Comparison of ENCODE assay signal across 17 cellular contexts in the genomic region with DNA sequence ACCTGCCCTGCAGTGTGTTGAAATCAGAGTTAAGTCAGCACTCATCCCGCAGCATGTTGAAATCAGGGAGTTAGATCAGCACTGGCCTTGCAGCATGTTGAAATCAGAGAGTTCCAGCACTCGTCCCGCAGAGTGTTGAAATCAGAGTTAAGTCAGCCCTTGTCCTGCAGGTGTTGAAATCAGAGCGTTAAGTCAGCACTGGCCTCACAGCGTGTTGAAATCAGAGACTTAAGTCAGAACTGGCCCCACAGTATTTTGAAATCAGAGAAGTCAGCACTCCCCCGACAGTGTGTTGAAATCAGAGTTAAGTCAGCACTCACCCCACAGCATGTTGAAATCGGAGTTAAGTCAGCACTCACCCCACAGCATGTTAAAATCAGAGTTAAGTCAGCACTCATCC. TPM values are rescaled to one million over a fixed set of nuclear protein-coding genes. Genes with fewer than 3 reads are reported as not detected.
DNase-seq lines count a peak whose midpoint lies in the region; ATAC-seq, FAIRE-seq and TF ChIP-seq lines count a peak whose summit lies in the region.
"Had no signal": no experiment of that assay in that cellular context is flagged by ENCODE, and none has a peak within 500 bp of the region (broad histone marks: within the 10 kb centered on the region; RNA-seq: fewer than 3 reads in every experiment).

No MANE protein-coding gene starts in this region.

- peak overlapping the region; percentile 40 for H3K27ac Mint-ChIP-seq in activated CD4-positive, alpha-beta T cell treated with anti-CD3 and anti-CD28 coated beads, Interleukin-2, amount 10 ng/mL, durations not matched to agents 24 days and 14 days
- H3K27ac Mint-ChIP-seq in T-helper 17 cell, result peak overlapping the region; percentile 75
- H3K27ac Mint-ChIP-seq in stimulated activated naive B cell treated with anti-CD40 and anti-IgM and Interleukin-4, amounts not matched to agents 10 μg/mL and 1 μg/mL and 100 μg/mL, for 72 hours, result peak overlapping the region; percentile 70
- H3K27ac Mint-ChIP-seq: T-helper 2 cell treated with Interferon-gamma antibody and Interleukin-4, amounts not matched to agents 5 μg/mL and 100 μg/mL, for 36 hours had no signal

- no peak for FAIRE-seq in urothelium cell line (lab: Jason Lieb, UNC)

- ATAC-seq in T-helper 17 cell (no peak), omental fat pad (ENCODE audit: low FRiP score) (no peak)
- ATAC-seq in stimulated activated naive B cell treated with anti-CD40 and anti-IgM and Interleukin-4, amounts not matched to agents 10 μg/mL and 1 μg/mL and 100 μg/mL, for 72 hours (replicated peaks), result no peak
- ATAC-seq: Panc1 had no signal

- H3K4me3 Mint-ChIP-seq in activated CD4-positive, alpha-beta T cell treated with anti-CD3 and anti-CD28 coated beads, Interleukin-2, amount 10 ng/mL, durations not matched to agents 24 days and 14 days, result no peak overlapping the region
- no peak overlapping the region for H3K4me3 Mint-ChIP-seq in T-helper 17 cell
- no peak overlapping the region for H3K4me3 Mint-ChIP-seq in stimulated activated naive B cell treated with anti-CD40 and anti-IgM and Interleukin-4, amounts not matched to agents 10 μg/mL and 1 μg/mL and 100 μg/mL, for 72 hours
- H3K4me3 Mint-ChIP-seq: T-helper 2 cell treated with Interferon-gamma antibody and Interleukin-4, amounts not matched to agents 5 μg/mL and 100 μg/mL, for 36 hours had no signal

- peaks cover 4% of the 10 kb centered on the region for H3K9me3 Mint-ChIP-seq in activated CD4-positive, alpha-beta T cell treated with anti-CD3 and anti-CD28 coated beads, Interleukin-2, amount 10 ng/mL, durations not matched to agents 24 days and 14 days
- peaks cover 0 to 2% of the 10 kb centered on the region in 2 donors for H3K9me3 Mint-ChIP-seq in stimulated activated naive B cell treated with anti-CD40 and anti-IgM and Interleukin-4, amounts not matched to agents 10 μg/mL and 1 μg/mL and 100 μg/mL, for 72 hours
- H3K9me3 Mint-ChIP-seq: T-helper 2 cell treated with Interferon-gamma antibody and Interleukin-4, amounts not matched to agents 5 μg/mL and 100 μg/mL, for 36 hours had no signal

- H3K27me3 Mint-ChIP-seq in activated CD4-positive, alpha-beta T cell treated with anti-CD3 and anti-CD28 coated beads, Interleukin-2, amount 10 ng/mL, durations not matched to agents 24 days and 14 days, result no peaks in the 10 kb centered on the region
- H3K27me3 Mint-ChIP-seq in T-helper 17 cell, result no peaks in the 10 kb centered on the region
- no peaks in the 10 kb centered on the region for H3K27me3 Mint-ChIP-seq in stimulated activated naive B cell treated with anti-CD40 and anti-IgM and Interleukin-4, amounts not matched to agents 10 μg/mL and 1 μg/mL and 100 μg/mL, for 72 hours

- no peaks in the 10 kb centered on the region for H3K9me3 ChIP-seq in T-helper 17 cell (ENCODE audit: control insufficient read depth, low read length, poor library complexity, severe bottlenecking)
- H3K9me3 ChIP-seq: Caco-2 had no signal

- peaks cover 60% of the 10 kb centered on the region for H3K36me3 Mint-ChIP-seq in activated CD4-positive, alpha-beta T cell treated with anti-CD3 and anti-CD28 coated beads, Interleukin-2, amount 10 ng/mL, durations not matched to agents 24 days and 14 days (ENCODE audit: low read depth)
- peaks cover 11% of the 10 kb centered on the region for H3K36me3 Mint-ChIP-seq in T-helper 17 cell (ENCODE audit: low read depth)
- H3K36me3 Mint-ChIP-seq in stimulated activated naive B cell treated with anti-CD40 and anti-IgM and Interleukin-4, amounts not matched to agents 10 μg/mL and 1 μg/mL and 100 μg/mL, for 72 hours, result peaks cover 50 to 64% of the 10 kb centered on the region in 2 donors

- no peak for DNase-seq in activated CD4-positive, alpha-beta T cell treated with anti-CD3 and anti-CD28 coated beads, Interleukin-2, amount 10 ng/mL, durations not matched to agents 24 days and 14 days
- DNase-seq in activated CD4-positive, alpha-beta T cell treated with anti-CD3 and anti-CD28 coated beads, Interleukin-2, amount 50 U/mL, for 1 hour, result no peak
- DNase-seq in T-helper 17 cell (no peak), fibroblast of gingiva (ENCODE audit: low read depth) (peak; percentile 83), urothelium cell line (ENCODE audit: low spot score) (no peak), omental fat pad (ENCODE audit: low spot score) (no peak)
- no peak for DNase-seq in stimulated activated naive B cell treated with anti-CD40 and anti-IgM and Interleukin-4, amounts not matched to agents 10 μg/mL and 1 μg/mL and 100 μg/mL, for 72 hours
- no peak for DNase-seq in activated effector memory CD4-positive, alpha-beta T cell treated with Interleukin-2 at 50 U/mL for 16 hours
- DNase-seq: activated CD8-positive, alpha-beta memory T cell treated with anti-CD3 and anti-CD28 coated beads for 24 hours; activated naive CD4-positive, alpha-beta T cell treated with Interleukin-2 at 50 U/mL for 16 hours; Caco-2; cerebellar nuclear complex; mesendoderm; occipital lobe; substantia nigra had no signal

- no peak for TF ChIP-seq CTCF in omental fat pad (IDR thresholded peaks at IDR 0.05)

- peaks cover 27% of the 10 kb centered on the region for H3K4me1 Mint-ChIP-seq in activated CD4-positive, alpha-beta T cell treated with anti-CD3 and anti-CD28 coated beads, Interleukin-2, amount 10 ng/mL, durations not matched to agents 24 days and 14 days
- H3K4me1 Mint-ChIP-seq in T-helper 17 cell, result peaks cover 9% of the 10 kb centered on the region
- peaks cover 0 to 10% of the 10 kb centered on the region in 2 donors for H3K4me1 Mint-ChIP-seq in stimulated activated naive B cell treated with anti-CD40 and anti-IgM and Interleukin-4, amounts not matched to agents 10 μg/mL and 1 μg/mL and 100 μg/mL, for 72 hours

- intact Hi-C loops in activated CD4-positive, alpha-beta T cell treated with anti-CD3 and anti-CD28 coated beads, Interleukin-2, amount 10 ng/mL, durations not matched to agents 24 days and 14 days (cut with micrococcal nuclease), result no loop called here

RNA-seq across cellular contexts. Expression of gene UVSSA, which starts 10.9 kb away (rescaled TPM):
- total RNA-seq in activated CD4-positive, alpha-beta T cell treated with anti-CD3 and anti-CD28 coated beads, Interleukin-2, amount 10 ng/mL, durations not matched to agents 24 days and 14 days, result 28.3 and 28.4 TPM in 2 replicates
- total RNA-seq in T-helper 17 cell, result 10 to 100 TPM; 36.0 to 37.1 TPM
- 10 to 100 TPM; 10.2 to 28.2 (median 13.0) TPM for total RNA-seq in omental fat pad

RNA-seq across cellular contexts. Expression of gene MAEA, which starts 46.4 kb away (rescaled TPM):
- 61.3 and 62.6 TPM in 2 replicates for total RNA-seq in activated CD4-positive, alpha-beta T cell treated with anti-CD3 and anti-CD28 coated beads, Interleukin-2, amount 10 ng/mL, durations not matched to agents 24 days and 14 days
- total RNA-seq in T-helper 17 cell (10 to 100 TPM; 46.9 to 75.8 TPM), omental fat pad (10 to 100 TPM; 38.8 to 71.2 (median 51.8) TPM)
